In genomic region chr7:139033346-139034114, GRCh38 we compare ENCODE assay signal across 1 cellular context.
TF ChIP-seq lines count a peak whose summit lies in the region.

No MANE protein-coding gene starts in this region.

TF ChIP-seq in A549, 52 proteins besides CTCF, POLR2A, EP300 and RAD21:
- TF ChIP-seq CBX2 (IDR thresholded peaks at IDR 0.05; ENCODE audit: borderline replicate concordance, low read depth) (no peak), HES2 (IDR thresholded peaks at IDR 0.05) (no peak), FOSB (CRISPR knock-in tag; IDR thresholded peaks at IDR 0.05) (no peak), HOXB13 (CRISPR knock-in tag; IDR thresholded peaks at IDR 0.05; ENCODE audit: low read depth) (no peak), FOSL2 (IDR thresholded peaks at IDR 0.05) (no peak), FOSL2 (CRISPR knock-in tag; IDR thresholded peaks at IDR 0.05) (no peak), EHMT2 (IDR thresholded peaks at IDR 0.05; ENCODE audit: low read depth) (no peak), MYC (IDR thresholded peaks at IDR 0.05; ENCODE audit: borderline replicate concordance, low read length) (no peak), SREBF2 (IDR thresholded peaks at IDR 0.05) (no peak), REST (IDR thresholded peaks at IDR 0.05) (no peak), TFCP2L1 (CRISPR knock-in tag; IDR thresholded peaks at IDR 0.05) (no peak), EHF (CRISPR knock-in tag; IDR thresholded peaks at IDR 0.05) (no peak)
TF ChIP-seq in A549: peak in this region for 0.
